14 cellular contexts compared by ENCODE assay signal in the genomic region with DNA sequence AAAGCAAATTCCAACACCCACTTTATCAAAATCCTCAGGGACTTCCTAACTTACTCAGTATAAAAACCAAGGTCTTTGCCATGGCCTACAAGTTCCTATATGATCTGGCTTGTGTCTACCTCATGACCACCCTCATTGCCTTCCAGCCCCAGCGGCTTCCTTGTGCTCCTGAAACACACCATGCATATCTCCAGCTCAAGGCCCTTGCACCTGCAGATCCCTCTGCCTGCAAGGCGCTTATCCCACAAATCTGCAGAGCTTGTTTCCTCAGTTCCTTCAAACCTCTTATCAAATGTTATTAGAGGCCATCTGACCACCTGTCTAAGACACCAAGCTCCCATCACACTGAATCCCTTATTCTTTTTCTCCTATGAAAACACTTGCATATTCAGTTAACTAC. TPM values are rescaled to one million over a fixed set of nuclear protein-coding genes. Genes with fewer than 3 reads are reported as not detected.
DNase-seq lines count a peak whose midpoint lies in the region; ATAC-seq and TF ChIP-seq lines count a peak whose summit lies in the region.
"Had no signal": no experiment of that assay in that cellular context is flagged by ENCODE, and none has a peak within 500 bp of the region (broad histone marks: within the 10 kb centered on the region; RNA-seq: fewer than 3 reads in every experiment).

No MANE protein-coding gene starts in this region.

- intact Hi-C loops in vagina (cut with DNase I), result loop anchor here (10.0 kb wide), 1 partner anchor 188 kb away; no protein-coding TSS in a partner anchor

- TF ChIP-seq POLR2A in vagina (IDR thresholded peaks at IDR 0.05), result no peak

- H3K27ac Mint-ChIP-seq in activated T-cell treated with anti-CD3 and anti-CD28 coated beads, Interleukin-2, amount 50 U/mL, for 72 hours, result peak overlapping the region; percentile 52
- H3K27ac Mint-ChIP-seq in brain, result peak overlapping the region in 4 of 5 experiments; percentile 37 to 79 (median 64)
- peak overlapping the region in 7 of 10 donors; percentile 56 to 75 (median 57) for H3K27ac Mint-ChIP-seq in naive thymus-derived CD8-positive, alpha-beta T cell

- no peak for ATAC-seq in activated T-cell treated with anti-CD3 and anti-CD28 coated beads, Interleukin-2, amount 50 U/mL, for 72 hours (replicated peaks in 1 of 2)
- no peak for ATAC-seq in naive thymus-derived CD8-positive, alpha-beta T cell

- TF ChIP-seq CTCF in brain (conservative IDR thresholded peaks at IDR 0.05) (no peak), vagina (IDR thresholded peaks at IDR 0.05) (no peak), coronary artery (IDR thresholded peaks at IDR 0.05) (no peak)

- POLR2A ChIA-PET in naive thymus-derived CD8-positive, alpha-beta T cell (lab: Charles Lee), result interaction anchor here (1.7 kb wide), 1 partner anchor 66 kb away, joined by 4 read pairs; a partner anchor contains a TSS

- H3K27ac ChIP-seq in vagina (peak overlapping the region; percentile 91), coronary artery (no peak overlapping the region)

- no peaks in the 10 kb centered on the region for H3K36me3 ChIP-seq in vagina

- no peak overlapping the region for H3K4me3 Mint-ChIP-seq in activated T-cell treated with anti-CD3 and anti-CD28 coated beads, Interleukin-2, amount 50 U/mL, for 72 hours
- peak overlapping the region; percentile 13 to 92 (median 48) for H3K4me3 Mint-ChIP-seq in brain
- H3K4me3 Mint-ChIP-seq in naive thymus-derived CD8-positive, alpha-beta T cell, result peak overlapping the region in 9 of 10 donors; percentile 1 to 91 (median 38)

- H3K9me3 Mint-ChIP-seq in activated T-cell treated with anti-CD3 and anti-CD28 coated beads, Interleukin-2, amount 50 U/mL, for 72 hours, result no peaks in the 10 kb centered on the region
- no peaks in the 10 kb centered on the region for H3K9me3 Mint-ChIP-seq in brain
- H3K9me3 Mint-ChIP-seq in naive thymus-derived CD8-positive, alpha-beta T cell, result no peaks in the 10 kb centered on the region

- no peaks in the 10 kb centered on the region for H3K27me3 Mint-ChIP-seq in activated T-cell treated with anti-CD3 and anti-CD28 coated beads, Interleukin-2, amount 50 U/mL, for 72 hours (ENCODE audit: low read depth)
- peaks cover 3% of the 10 kb centered on the region for H3K27me3 Mint-ChIP-seq in brain
- H3K27me3 Mint-ChIP-seq in naive thymus-derived CD8-positive, alpha-beta T cell, result no peaks in the 10 kb centered on the region

- peaks cover 55% of the 10 kb centered on the region for H3K4me1 ChIP-seq in vagina

- H3K9me3 ChIP-seq in vagina, result no peaks in the 10 kb centered on the region

- DNase-seq in activated T-cell treated with anti-CD3 and anti-CD28 coated beads, Interleukin-2, amount 50 U/mL, for 72 hours, result no peak
- no peak for DNase-seq in activated T-cell treated with anti-CD3 and anti-CD28 coated beads, Interleukin-2, amount 50 U/mL, for 48 hours
- no peak for DNase-seq in naive thymus-derived CD8-positive, alpha-beta T cell
- no peak for DNase-seq in vagina (ENCODE audit: extremely low spot score in 2 of 2)
- no peak for DNase-seq in SHP77 (lab: John Stamatoyannopoulos, UW)
- DNase-seq in coronary artery (ENCODE audit: low spot score), result no peak
- DNase-seq in middle frontal gyrus (ENCODE audit: extremely low spot score, low spot score), result no peak
- DNase-seq: DMS53, NCI-H1417, NCI-H345, NCI-H526 treated with DMSO at 0.1 percent for 48 hours had no signal

- H3K27me3 ChIP-seq in vagina, result no peaks in the 10 kb centered on the region

- no peak overlapping the region for H3K4me3 ChIP-seq in vagina
- H3K4me3 ChIP-seq in coronary artery, result no peak overlapping the region

- no peaks in the 10 kb centered on the region for H3K36me3 Mint-ChIP-seq in activated T-cell treated with anti-CD3 and anti-CD28 coated beads, Interleukin-2, amount 50 U/mL, for 72 hours (ENCODE audit: insufficient read depth in 2 of 2)
- peaks cover 19% of the 10 kb centered on the region for H3K36me3 Mint-ChIP-seq in brain
- peaks cover 0 to 20% (median 3%) of the 10 kb centered on the region in 3 donors for H3K36me3 Mint-ChIP-seq in naive thymus-derived CD8-positive, alpha-beta T cell

- H3K4me1 Mint-ChIP-seq in activated T-cell treated with anti-CD3 and anti-CD28 coated beads, Interleukin-2, amount 50 U/mL, for 72 hours (ENCODE audit: low read depth), result peaks cover 42% of the 10 kb centered on the region
- H3K4me1 Mint-ChIP-seq in brain, result peaks cover 75% of the 10 kb centered on the region
- H3K4me1 Mint-ChIP-seq in naive thymus-derived CD8-positive, alpha-beta T cell, result peaks cover 27 to 78% (median 70%) of the 10 kb centered on the region in 4 donors

RNA-seq across cellular contexts. Expression of a gene that starts 2.6 kb away (rescaled TPM):
- 10 to 100 TPM; 25.7 to 27.6 TPM for total RNA-seq in activated T-cell treated with anti-CD3 and anti-CD28 coated beads, Interleukin-2, amount 50 U/mL, for 72 hours
- polyA plus RNA-seq in brain (ENCODE audit: insufficient read depth, low read depth, low replicate concordance), result 65.6 TPM
- total RNA-seq in naive thymus-derived CD8-positive, alpha-beta T cell, result 100 to 1,000 TPM in 1 of 2 experiments, 10 to 100 TPM in 1; 94.7 to 107 TPM
- 10 to 100 TPM; 35.7 to 37.6 (median 36.1) TPM for polyA plus RNA-seq in naive thymus-derived CD8-positive, alpha-beta T cell
- total RNA-seq in vagina, result 89.9 TPM

RNA-seq across cellular contexts. Expression of a gene that starts 47.7 kb away (rescaled TPM):
- total RNA-seq in activated T-cell treated with anti-CD3 and anti-CD28 coated beads, Interleukin-2, amount 50 U/mL, for 72 hours, result not detected
- polyA plus RNA-seq in brain (ENCODE audit: insufficient read depth, low read depth, low replicate concordance), result not detected
- total RNA-seq in naive thymus-derived CD8-positive, alpha-beta T cell, result not detected
- not detected for polyA plus RNA-seq in naive thymus-derived CD8-positive, alpha-beta T cell
- 25.8 TPM for total RNA-seq in vagina
- total RNA-seq: A172, HT1080 had no signal

Comparison
In these comparisons a context has a peak if more than half of its experiments do, and no peak if none do; other contexts are left out.
1. H3K4me3 Mint-ChIP-seq: peak in brain (5 of 5) and naive thymus-derived CD8-positive, alpha-beta T cell (9 of 10); none in activated T-cell treated with anti-CD3 and anti-CD28 coated beads, Interleukin-2, amount 50 U/mL, for 72 hours (0 of 2).
2. RNA of a gene that starts 47.7 kb away (total RNA-seq): 25.8 TPM in vagina (single experiment); not detected in activated T-cell treated with anti-CD3 and anti-CD28 coated beads, Interleukin-2, amount 50 U/mL, for 72 hours and not detected in naive thymus-derived CD8-positive, alpha-beta T cell; every median in the first group is over 10 times any median in the second.
3. Peak in every context shown above with its lines, with median percentiles within 50 percentile points of each other: H3K27ac Mint-ChIP-seq.